33 cellular contexts compared by ENCODE assay signal in the genomic region with DNA sequence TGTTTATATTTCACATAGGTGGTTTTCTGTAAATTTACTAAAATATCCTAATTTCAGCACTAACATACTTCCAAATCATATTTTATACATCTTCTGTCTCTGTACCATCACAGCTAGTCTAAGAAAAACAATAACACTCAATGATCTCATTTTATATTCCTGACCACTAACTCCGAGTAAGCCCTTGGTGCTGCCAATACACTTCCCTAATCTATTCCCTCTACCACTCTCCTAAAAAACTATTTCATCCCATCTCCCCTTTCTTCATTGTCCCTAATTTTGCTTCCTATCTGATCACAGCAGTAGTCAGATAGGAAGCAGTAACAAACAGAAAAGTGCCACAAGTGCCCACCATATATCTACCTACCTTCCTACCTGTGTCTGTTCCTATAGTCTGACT.
"Had no signal": no experiment of that assay in that cellular context is flagged by ENCODE, and none has a peak within 500 bp of the region (broad histone marks: within the 10 kb centered on the region; RNA-seq: fewer than 3 reads in every experiment).

No MANE protein-coding gene starts in this region.

- H3K9me3 ChIP-seq: adrenal gland, ascending aorta, body of pancreas, breast epithelium had no signal

- H3K27me3 ChIP-seq: adrenal gland, ascending aorta, body of pancreas, brain microvascular endothelial cell, breast epithelium, cardiac muscle cell had no signal

- DNase-seq: activated effector memory CD4-positive, alpha-beta T cell treated with anti-CD3 and anti-CD28 coated beads, Interleukin-2, amount 50 U/mL, for 16 hours; activated effector memory CD4-positive, alpha-beta T cell treated with Interleukin-2 at 50 U/mL for 16 hours; activated gamma-delta T cell; activated gamma-delta T cell treated with Interleukin-2 at 50 U/mL for 16 hours; activated naive CD4-positive, alpha-beta T cell; activated naive CD4-positive, alpha-beta T cell treated with anti-CD3 and anti-CD28 coated beads for 36 hours; activated naive CD4-positive, alpha-beta T cell treated with anti-CD3 and anti-CD28 coated beads, Interleukin-2, amount 10 ng/mL, durations not matched to agents 7 days and 5 days; activated naive CD4-positive, alpha-beta T cell treated with anti-CD3 and anti-CD28 coated beads, Interleukin-2, amount 50 U/mL, for 16 hours; activated naive CD4-positive, alpha-beta T cell treated with Interleukin-2 at 50 U/mL for 16 hours; activated naive CD8-positive, alpha-beta T cell treated with anti-CD3 and anti-CD28 coated beads for 36 hours; activated naive CD8-positive, alpha-beta T cell treated with anti-CD3 and anti-CD28 coated beads, Interleukin-2, amount 10 ng/mL, durations not matched to agents 7 days and 5 days; activated naive CD8-positive, alpha-beta T cell treated with anti-CD3 and anti-CD28 coated beads, Interleukin-2, amount 50 U/mL, for 24 hours; activated T-cell treated with anti-CD3 and anti-CD28 coated beads, Interleukin-2, amount 50 U/mL, for 24 hours; activated T-cell treated with anti-CD3 and anti-CD28 coated beads, Interleukin-2, amount 50 U/mL, for 4 hours; activated T-cell treated with anti-CD3 and anti-CD28 coated beads, Interleukin-2, amount 50 U/mL, for 48 hours; activated T-cell treated with anti-CD3 and anti-CD28 coated beads, Interleukin-2, amount 50 U/mL, for 72 hours; adrenal gland; amniotic stem cell; amygdala; anterior cingulate cortex; aorta; body of pancreas; brain microvascular endothelial cell; caudate nucleus; central memory CD4-positive, alpha-beta T cell; cerebellar nuclear complex had no signal

- H3K4me3 ChIP-seq: adrenal gland, ascending aorta, body of pancreas, breast epithelium, cardiac muscle cell had no signal

- ATAC-seq: activated naive CD4-positive, alpha-beta T cell treated with anti-CD3 and anti-CD28 coated beads, Interleukin-2, amount 50 U/mL, for 72 hours; activated naive CD8-positive, alpha-beta T cell treated with anti-CD3 and anti-CD28 coated beads, Interleukin-2, amount 50 U/mL, for 24 hours; activated T-cell treated with anti-CD3 and anti-CD28 coated beads, Interleukin-2, amount 50 U/mL, for 4 hours; activated T-cell treated with anti-CD3 and anti-CD28 coated beads, Interleukin-2, amount 50 U/mL, for 72 hours; activated T-helper 17 cell treated with anti-CD3 and anti-CD28 coated beads, Interleukin-2, amount 50 U/mL, for 72 hours; body of pancreas had no signal

- H3K4me1 ChIP-seq: breast epithelium had no signal

- H3K27ac ChIP-seq: adrenal gland, ascending aorta, body of pancreas, brain microvascular endothelial cell, breast epithelium, cardiac muscle cell had no signal

- FAIRE-seq: astrocyte, bronchial epithelial cell had no signal

- H3K36me3 ChIP-seq: adrenal gland, ascending aorta, brain microvascular endothelial cell, breast epithelium, cardiac muscle cell had no signal
